ENCODE assay signal across 1 cellular context in the genomic region with DNA sequence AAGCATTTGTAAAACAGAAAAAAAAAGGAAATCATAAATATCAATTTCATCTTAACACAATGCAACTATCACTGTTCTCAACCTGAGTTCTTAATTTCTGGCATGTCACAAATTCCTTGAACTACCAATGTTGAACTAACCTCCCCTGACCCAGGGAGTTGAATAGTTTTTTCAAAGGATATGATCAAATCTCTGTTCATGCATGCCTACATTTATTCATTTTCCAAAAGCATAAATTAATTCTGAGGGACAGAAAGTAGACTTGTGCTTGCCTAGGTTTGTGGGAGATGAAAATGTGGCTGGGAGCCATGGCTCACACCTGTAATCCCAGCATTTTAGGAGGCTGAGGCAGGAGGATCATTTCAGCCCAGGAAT.
TF ChIP-seq lines count a peak whose summit lies in the region.

No MANE protein-coding gene starts in this region.

TF ChIP-seq in K562, 482 proteins besides CTCF, POLR2A, EP300 and RAD21 (continued from another document):
- TF ChIP-seq NR4A1 (CRISPR knock-in tag; IDR thresholded peaks at IDR 0.05) (no peak), NR4A1 (tag; IDR thresholded peaks at IDR 0.05) (no peak), ZNF77 (CRISPR knock-in tag; IDR thresholded peaks at IDR 0.05) (no peak), DIDO1 (tag; IDR thresholded peaks at IDR 0.05; ENCODE audit: low read depth) (no peak), CREB1 (IDR thresholded peaks at IDR 0.05) (no peak), CREB1 (CRISPR knock-in tag; IDR thresholded peaks at IDR 0.05) (no peak), PHB2 (IDR thresholded peaks at IDR 0.05; ENCODE audit: low read depth) (no peak), ZNF699 (CRISPR knock-in tag; IDR thresholded peaks at IDR 0.05; ENCODE audit: insufficient replicate concordance) (peak; percentile 5), PTRF (tag; IDR thresholded peaks at IDR 0.05) (0 out of 2 replicates have a peak, but pooled peaks have one; percentile 24), ESRRA (IDR thresholded peaks at IDR 0.05; ENCODE audit: borderline replicate concordance, low read depth) (no peak), ATF1 (CRISPR knock-in tag; IDR thresholded peaks at IDR 0.05) (no peak), ATF1 (tag; IDR thresholded peaks at IDR 0.05) (no peak), KAT8 (IDR thresholded peaks at IDR 0.05; ENCODE audit: low read depth) (no peak)
- TF ChIP-seq, protein P1, sequence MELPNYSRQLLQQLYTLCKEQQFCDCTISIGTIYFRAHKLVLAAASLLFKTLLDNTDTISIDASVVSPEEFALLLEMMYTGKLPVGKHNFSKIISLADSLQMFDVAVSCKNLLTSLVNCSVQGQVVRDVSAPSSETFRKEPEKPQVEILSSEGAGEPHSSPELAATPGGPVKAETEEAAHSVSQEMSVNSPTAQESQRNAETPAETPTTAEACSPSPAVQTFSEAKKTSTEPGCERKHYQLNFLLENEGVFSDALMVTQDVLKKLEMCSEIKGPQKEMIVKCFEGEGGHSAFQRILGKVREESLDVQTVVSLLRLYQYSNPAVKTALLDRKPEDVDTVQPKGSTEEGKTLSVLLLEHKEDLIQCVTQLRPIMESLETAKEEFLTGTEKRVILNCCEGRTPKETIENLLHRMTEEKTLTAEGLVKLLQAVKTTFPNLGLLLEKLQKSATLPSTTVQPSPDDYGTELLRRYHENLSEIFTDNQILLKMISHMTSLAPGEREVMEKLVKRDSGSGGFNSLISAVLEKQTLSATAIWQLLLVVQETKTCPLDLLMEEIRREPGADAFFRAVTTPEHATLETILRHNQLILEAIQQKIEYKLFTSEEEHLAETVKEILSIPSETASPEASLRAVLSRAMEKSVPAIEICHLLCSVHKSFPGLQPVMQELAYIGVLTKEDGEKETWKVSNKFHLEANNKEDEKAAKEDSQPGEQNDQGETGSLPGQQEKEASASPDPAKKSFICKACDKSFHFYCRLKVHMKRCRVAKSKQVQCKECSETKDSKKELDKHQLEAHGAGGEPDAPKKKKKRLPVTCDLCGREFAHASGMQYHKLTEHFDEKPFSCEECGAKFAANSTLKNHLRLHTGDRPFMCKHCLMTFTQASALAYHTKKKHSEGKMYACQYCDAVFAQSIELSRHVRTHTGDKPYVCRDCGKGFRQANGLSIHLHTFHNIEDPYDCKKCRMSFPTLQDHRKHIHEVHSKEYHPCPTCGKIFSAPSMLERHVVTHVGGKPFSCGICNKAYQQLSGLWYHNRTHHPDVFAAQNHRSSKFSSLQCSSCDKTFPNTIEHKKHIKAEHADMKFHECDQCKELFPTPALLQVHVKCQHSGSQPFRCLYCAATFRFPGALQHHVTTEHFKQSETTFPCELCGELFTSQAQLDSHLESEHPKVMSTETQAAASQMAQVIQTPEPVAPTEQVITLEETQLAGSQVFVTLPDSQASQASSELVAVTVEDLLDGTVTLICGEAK (IDR thresholded peaks at IDR 0.05): no peak
- TF ChIP-seq, protein P1 (CRISPR knock-in tag; IDR thresholded peaks at IDR 0.05): no peak
- TF ChIP-seq, protein P2, sequence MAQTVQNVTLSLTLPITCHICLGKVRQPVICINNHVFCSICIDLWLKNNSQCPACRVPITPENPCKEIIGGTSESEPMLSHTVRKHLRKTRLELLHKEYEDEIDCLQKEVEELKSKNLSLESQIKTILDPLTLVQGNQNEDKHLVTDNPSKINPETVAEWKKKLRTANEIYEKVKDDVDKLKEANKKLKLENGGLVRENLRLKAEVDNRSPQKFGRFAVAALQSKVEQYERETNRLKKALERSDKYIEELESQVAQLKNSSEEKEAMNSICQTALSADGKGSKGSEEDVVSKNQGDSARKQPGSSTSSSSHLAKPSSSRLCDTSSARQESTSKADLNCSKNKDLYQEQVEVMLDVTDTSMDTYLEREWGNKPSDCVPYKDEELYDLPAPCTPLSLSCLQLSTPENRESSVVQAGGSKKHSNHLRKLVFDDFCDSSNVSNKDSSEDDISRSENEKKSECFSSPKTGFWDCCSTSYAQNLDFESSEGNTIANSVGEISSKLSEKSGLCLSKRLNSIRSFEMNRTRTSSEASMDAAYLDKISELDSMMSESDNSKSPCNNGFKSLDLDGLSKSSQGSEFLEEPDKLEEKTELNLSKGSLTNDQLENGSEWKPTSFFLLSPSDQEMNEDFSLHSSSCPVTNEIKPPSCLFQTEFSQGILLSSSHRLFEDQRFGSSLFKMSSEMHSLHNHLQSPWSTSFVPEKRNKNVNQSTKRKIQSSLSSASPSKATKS (CRISPR knock-in tag; IDR thresholded peaks at IDR 0.05): no peak
- TF ChIP-seq, protein P3, sequence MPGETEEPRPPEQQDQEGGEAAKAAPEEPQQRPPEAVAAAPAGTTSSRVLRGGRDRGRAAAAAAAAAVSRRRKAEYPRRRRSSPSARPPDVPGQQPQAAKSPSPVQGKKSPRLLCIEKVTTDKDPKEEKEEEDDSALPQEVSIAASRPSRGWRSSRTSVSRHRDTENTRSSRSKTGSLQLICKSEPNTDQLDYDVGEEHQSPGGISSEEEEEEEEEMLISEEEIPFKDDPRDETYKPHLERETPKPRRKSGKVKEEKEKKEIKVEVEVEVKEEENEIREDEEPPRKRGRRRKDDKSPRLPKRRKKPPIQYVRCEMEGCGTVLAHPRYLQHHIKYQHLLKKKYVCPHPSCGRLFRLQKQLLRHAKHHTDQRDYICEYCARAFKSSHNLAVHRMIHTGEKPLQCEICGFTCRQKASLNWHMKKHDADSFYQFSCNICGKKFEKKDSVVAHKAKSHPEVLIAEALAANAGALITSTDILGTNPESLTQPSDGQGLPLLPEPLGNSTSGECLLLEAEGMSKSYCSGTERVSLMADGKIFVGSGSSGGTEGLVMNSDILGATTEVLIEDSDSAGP (CRISPR knock-in tag; IDR thresholded peaks at IDR 0.05): no peak
